Comparison of ENCODE assay signal across 8 cellular contexts in the genomic region with DNA sequence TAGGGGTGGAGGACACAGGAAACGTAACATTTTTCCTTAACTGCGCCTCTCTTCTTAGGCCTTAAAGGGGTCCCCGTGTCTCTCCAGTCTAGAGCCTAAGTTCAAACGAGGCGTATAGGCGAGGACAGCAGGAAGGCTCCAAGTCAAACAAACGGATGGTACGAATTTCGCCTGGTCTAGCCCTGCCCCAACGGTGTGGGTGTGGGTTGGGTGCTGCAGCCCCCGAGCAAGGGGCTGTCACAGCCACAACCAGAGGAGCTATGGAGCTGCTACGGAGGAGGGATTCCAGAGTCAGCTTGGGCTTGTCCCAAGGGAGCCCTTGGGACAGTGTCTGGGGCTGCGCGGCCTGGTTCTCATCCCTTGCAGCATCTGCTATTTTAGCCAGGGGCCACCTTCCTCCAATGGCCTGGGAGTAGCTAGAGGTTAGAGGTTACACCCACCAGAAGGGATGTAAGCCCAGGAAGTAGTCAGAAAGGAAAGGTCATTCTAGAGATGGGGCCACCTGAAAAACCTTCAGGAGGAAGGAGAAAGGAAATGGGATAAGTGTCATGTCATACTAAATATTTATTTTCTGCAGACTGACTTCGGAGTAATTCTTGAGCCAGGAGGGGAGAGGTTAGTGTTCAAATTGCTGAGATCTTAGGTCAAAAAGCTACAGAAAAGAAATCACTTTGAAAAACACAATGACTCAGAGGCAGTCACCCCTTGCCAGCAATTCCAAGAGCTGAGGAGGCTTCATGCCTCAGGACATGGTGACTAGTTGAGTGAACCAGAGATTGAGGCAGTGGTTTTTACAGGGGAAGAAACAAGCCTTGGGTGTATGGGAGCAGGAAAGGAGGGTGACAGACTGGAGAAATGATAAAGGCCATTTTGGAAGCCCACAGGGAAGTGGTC. TPM values are rescaled to one million over a fixed set of nuclear protein-coding genes. Genes with fewer than 3 reads are reported as not detected.
DNase-seq lines count a peak whose midpoint lies in the region; ATAC-seq and TF ChIP-seq lines count a peak whose summit lies in the region.

No MANE protein-coding gene starts in this region.

- 3 to 5% methylated on average over 15 of the region's 15 CpGs for WGBS in aorta, 2 donors

- H3K9me3 ChIP-seq in Panc1 (ENCODE audit: control insufficient read depth, insufficient read depth, low read depth, low read length): no peaks in the 10 kb centered on the region
- H3K9me3 ChIP-seq in aorta (ENCODE audit: control insufficient read depth, low read length): no peaks in the 10 kb centered on the region

- H3K36me3 Mint-ChIP-seq in activated T-cell treated with anti-CD3 and anti-CD28 coated beads, Interleukin-2, amount 50 U/mL, for 4 hours (ENCODE audit: insufficient read depth): peaks cover 11% of the 10 kb centered on the region

- H3K27me3 ChIP-seq in Panc1 (ENCODE audit: control insufficient read depth, insufficient read depth, low read length) (no peaks in the 10 kb centered on the region), dorsolateral prefrontal cortex (no peaks in the 10 kb centered on the region), aorta (ENCODE audit: control insufficient read depth in 1 of 2, insufficient read depth in 2 of 2, low read length in 1 of 2) (no peaks in the 10 kb centered on the region)

- CTCF ChIA-PET in Panc1 (lab: Charles Lee): interaction anchor here (1.9 kb wide), 1 partner anchor 53 kb away, joined by 9 read pairs; no protein-coding TSS in a partner anchor

- TF ChIP-seq CTCF in Panc1 (IDR thresholded peaks at IDR 0.05) (no peak), dorsolateral prefrontal cortex (IDR thresholded peaks at IDR 0.05 in 54 of 56, conservative IDR thresholded peaks at IDR 0.05 in 2 of 56; ENCODE audit: low read depth in 1 of 56, partially characterized antibody in 56 of 56) (peak in 1 of 56 donors; percentile 4)

- no peak for ATAC-seq in activated T-cell treated with anti-CD3 and anti-CD28 coated beads, Interleukin-2, amount 50 U/mL, for 4 hours
- peak; percentile 9 for ATAC-seq in Panc1
- ATAC-seq in aorta (ENCODE audit: low FRiP score): peak; percentile 3
- ATAC-seq in GM21786 (IDR thresholded peaks at IDR 0.05; ENCODE audit: unreplicated experiment): no peak

- in situ Hi-C loops in Panc1 (cut with HindIII; ENCODE audit: low pct_unique_long_range_greater_than_20kb, low sequenced_read_pairs): no loop called here

- DNase-seq in activated T-cell treated with anti-CD3 and anti-CD28 coated beads, Interleukin-2, amount 50 U/mL, for 4 hours: no peak
- no peak for DNase-seq in activated T-cell treated with anti-CD3 and anti-CD28 coated beads, Interleukin-2, amount 50 U/mL, for 1 hour
- no peak for DNase-seq in Panc1 (ENCODE audit: low read depth, low spot score)
- DNase-seq in dorsolateral prefrontal cortex: peak in 1 of 10 donors; percentile 40
- DNase-seq in mesenteric fat pad (ENCODE audit: low spot score): peak; percentile 83
- DNase-seq in aorta: peak in 1 of 2 donors; percentile 53
- DNase-seq in stimulated activated CD4-positive, alpha-beta T cell treated with anti-CD3 and anti-CD28 coated beads, Interleukin-4, amount 100 ng/mL, for 4 hours: no peak

- peaks cover 36% of the 10 kb centered on the region for H3K4me1 Mint-ChIP-seq in activated T-cell treated with anti-CD3 and anti-CD28 coated beads, Interleukin-2, amount 50 U/mL, for 4 hours (ENCODE audit: low read depth)

- TSS peak; percentile 76 for BruUV-seq in Panc1 (replicated peaks; lab: Mats Ljungman, UMichigan)

- H3K4me1 ChIP-seq in Panc1 (ENCODE audit: control insufficient read depth, insufficient read depth, low read length) (peaks cover 14% of the 10 kb centered on the region), aorta (ENCODE audit: control insufficient read depth in 1 of 2, insufficient read depth in 2 of 2, low read length in 2 of 2) (no peaks in the 10 kb centered on the region)

- POLR2A ChIA-PET in Panc1 (lab: Charles Lee): interaction anchor here (0.5 to 1.1 kb wide), 3 partner anchors 11 to 278 kb away, joined by 3 to 4 read pairs (median 4); no protein-coding TSS in a partner anchor

- peak overlapping the region; percentile 67 to 82 for H3K4me3 ChIP-seq in Panc1 (ENCODE audit: low read depth in 2 of 2, low read length in 2 of 2)
- peak overlapping the region; percentile 46 to 100 (median 72) for H3K4me3 ChIP-seq in dorsolateral prefrontal cortex
- peak overlapping the region; percentile 44 to 47 for H3K4me3 ChIP-seq in aorta (ENCODE audit: low read length in 2 of 2)

- H3K9me3 Mint-ChIP-seq in activated T-cell treated with anti-CD3 and anti-CD28 coated beads, Interleukin-2, amount 50 U/mL, for 4 hours: no peaks in the 10 kb centered on the region

- no peaks in the 10 kb centered on the region for H3K27me3 Mint-ChIP-seq in activated T-cell treated with anti-CD3 and anti-CD28 coated beads, Interleukin-2, amount 50 U/mL, for 4 hours (ENCODE audit: low read depth)

- peak overlapping the region; percentile 89 for H3K4me3 Mint-ChIP-seq in activated T-cell treated with anti-CD3 and anti-CD28 coated beads, Interleukin-2, amount 50 U/mL, for 4 hours

- intact Hi-C loops in Panc1 (cut with micrococcal nuclease; ENCODE audit: unreplicated experiment) (loop anchor here (2.0 to 10.0 kb wide), 2 partner anchors 131 to 235 kb away; no protein-coding TSS in a partner anchor), dorsolateral prefrontal cortex (cut with DNase I) (loop anchor here (2.0 to 5.0 kb wide), 9 partner anchors 21 to 363 kb away; a partner anchor contains a TSS), aorta (cut with DNase I) (loop anchor here (1.0 to 5.0 kb wide), 6 partner anchors 37 to 233 kb away; a partner anchor contains a TSS)

- H3K36me3 ChIP-seq in Panc1 (ENCODE audit: control insufficient read depth, insufficient read depth, low read length) (peaks cover 4% of the 10 kb centered on the region; the same call in 1 of the 2 replicates), aorta (ENCODE audit: control insufficient read depth in 1 of 2, insufficient read depth in 2 of 2, low read length in 1 of 2) (no peaks in the 10 kb centered on the region)

- H3K27ac ChIP-seq in Panc1 (ENCODE audit: low read length) (peak overlapping the region; percentile 98), dorsolateral prefrontal cortex (peak overlapping the region; percentile 67 to 96 (median 90)), aorta (ENCODE audit: low read depth in 1 of 2, low read length in 2 of 2) (peak overlapping the region; percentile 88)

RNA-seq across cellular contexts. Expression of a gene that starts 21.7 kb away (rescaled TPM):
- total RNA-seq in activated T-cell treated with anti-CD3 and anti-CD28 coated beads, Interleukin-2, amount 50 U/mL, for 4 hours: 10 to 100 TPM; 51.2 to 65.4 (median 63.5) TPM
- total RNA-seq in Panc1 (2021; ENCODE audit: unreplicated experiment) (77.7 TPM), dorsolateral prefrontal cortex (100 to 1,000 TPM in 1 of 120 experiments, 10 to 100 TPM in 119; 48.4 to 108 (median 68.9) TPM), mesenteric fat pad (39.8 TPM), aorta (10 to 100 TPM; 32.1 to 51.4 TPM)
- polyA plus RNA-seq in Panc1 (2012; ENCODE audit: insufficient read length): 68.6 TPM
- polyA plus RNA-seq in aorta: 10 to 100 TPM; 16.0 to 66.6 TPM

RNA-seq across cellular contexts. Expression of a gene that starts 21.9 kb away (rescaled TPM):
- 1,000 to 10,000 TPM; 4,231 to 4,415 (median 4,409) TPM for total RNA-seq in activated T-cell treated with anti-CD3 and anti-CD28 coated beads, Interleukin-2, amount 50 U/mL, for 4 hours
- total RNA-seq in Panc1 (2021; ENCODE audit: unreplicated experiment) (1,987 TPM), dorsolateral prefrontal cortex (100 to 1,000 TPM; 295 to 726 (median 479) TPM), mesenteric fat pad (1,776 TPM), aorta (1,000 to 10,000 TPM; 1,497 to 1,720 TPM)
- polyA plus RNA-seq in Panc1 (2012; ENCODE audit: insufficient read length): 3,030 TPM
- polyA plus RNA-seq in aorta: 1,000 to 10,000 TPM; 4,066 to 5,431 TPM

RNA-seq across cellular contexts. Expression of a gene that starts 26.9 kb away (rescaled TPM):
- 1 to 10 TPM; 2.6 to 3.8 (median 3.7) TPM for total RNA-seq in activated T-cell treated with anti-CD3 and anti-CD28 coated beads, Interleukin-2, amount 50 U/mL, for 4 hours
- total RNA-seq in Panc1 (2021; ENCODE audit: unreplicated experiment) (6.0 TPM), dorsolateral prefrontal cortex (10 to 100 TPM in 42 of 120 experiments, 1 to 10 TPM in 78; 4.4 to 15.9 (median 9.3) TPM), mesenteric fat pad (10.7 TPM), aorta (10 to 100 TPM; 12.7 to 14.3 TPM)
- polyA plus RNA-seq in Panc1 (2012; ENCODE audit: insufficient read length): 6.4 TPM
- 10 to 100 TPM in 1 of 2 donors, 1 to 10 TPM in 1; 8.3 to 17.0 TPM for polyA plus RNA-seq in aorta

RNA-seq across cellular contexts. Expression of a gene that starts 39.1 kb away (rescaled TPM):
- total RNA-seq in activated T-cell treated with anti-CD3 and anti-CD28 coated beads, Interleukin-2, amount 50 U/mL, for 4 hours: 100 to 1,000 TPM; 188 to 198 (median 197) TPM
- total RNA-seq in Panc1 (2021; ENCODE audit: unreplicated experiment): 80.6 TPM
- polyA plus RNA-seq in Panc1 (2012; ENCODE audit: insufficient read length): 80.7 TPM
- 10 to 100 TPM; 14.7 to 53.7 (median 30.1) TPM for total RNA-seq in dorsolateral prefrontal cortex
- total RNA-seq in mesenteric fat pad: 48.9 TPM
- 10 to 100 TPM; 40.6 TPM for total RNA-seq in aorta
- polyA plus RNA-seq in aorta: 100 to 1,000 TPM in 1 of 2 donors, 10 to 100 TPM in 1; 24.5 to 143 TPM

RNA-seq across cellular contexts. Expression of a gene that starts 39.4 kb away (rescaled TPM):
- 100 to 1,000 TPM; 153 to 157 (median 153) TPM for total RNA-seq in activated T-cell treated with anti-CD3 and anti-CD28 coated beads, Interleukin-2, amount 50 U/mL, for 4 hours
- total RNA-seq in Panc1 (2021; ENCODE audit: unreplicated experiment): 101 TPM
- polyA plus RNA-seq in Panc1 (2012; ENCODE audit: insufficient read length): 127 TPM
- total RNA-seq in dorsolateral prefrontal cortex: 10 to 100 TPM; 29.1 to 82.4 (median 59.2) TPM
- 34.8 TPM for total RNA-seq in mesenteric fat pad
- total RNA-seq in aorta: 10 to 100 TPM; 19.8 to 23.7 TPM
- polyA plus RNA-seq in aorta: 100 to 1,000 TPM in 1 of 2 donors, 10 to 100 TPM in 1; 71.4 to 114 TPM

Comparison
In these comparisons a context has a peak if more than half of its experiments do, and no peak if none do; other contexts are left out.
1. ATAC-seq: peak in Panc1 (single experiment) and aorta (single experiment); none in activated T-cell treated with anti-CD3 and anti-CD28 coated beads, Interleukin-2, amount 50 U/mL, for 4 hours (0 of 2) and GM21786 (single experiment).
2. Peak in every context shown above with its lines, with median percentiles within 50 percentile points of each other: H3K27ac ChIP-seq and H3K4me3 ChIP-seq.